In the genomic region with DNA sequence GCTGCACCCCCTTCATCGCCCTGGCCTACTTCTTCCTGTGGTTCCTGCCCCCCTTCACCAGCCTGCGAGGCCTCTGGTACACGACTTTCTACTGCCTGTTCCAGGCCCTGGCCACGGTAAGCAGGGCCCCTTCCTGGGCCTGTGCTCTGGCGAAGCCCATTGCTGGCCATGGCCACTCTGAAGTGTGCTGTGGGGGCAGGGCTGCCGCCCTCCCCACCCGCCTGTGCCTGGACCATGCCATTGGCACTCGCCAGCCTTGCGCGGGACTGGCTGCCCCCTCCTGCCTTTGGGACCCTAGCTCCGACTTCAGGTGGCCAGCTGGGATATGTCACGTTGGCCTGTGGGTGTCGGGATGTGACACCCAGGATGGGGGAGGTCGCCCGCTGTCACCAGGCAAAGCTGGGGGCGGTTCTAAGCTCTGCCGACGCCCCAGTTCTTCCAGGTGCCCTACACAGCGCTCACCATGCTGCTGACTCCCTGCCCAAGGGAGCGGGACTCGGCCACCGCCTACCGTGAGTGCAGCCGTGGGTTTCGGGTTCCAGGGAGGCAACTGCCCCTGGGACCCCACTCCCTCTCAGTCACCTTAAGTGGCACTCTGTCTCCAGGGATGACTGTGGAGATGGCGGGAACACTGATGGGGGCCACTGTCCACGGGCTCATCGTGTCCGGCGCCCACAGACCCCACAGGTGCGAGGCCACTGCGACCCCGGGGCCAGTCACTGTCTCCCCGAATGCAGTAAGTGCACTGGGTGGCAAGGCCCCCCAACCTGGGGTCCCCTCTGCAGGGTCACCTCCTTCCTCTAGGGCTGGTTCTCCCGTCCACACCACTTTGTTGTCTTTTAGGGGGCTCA, we compare ENCODE assay signal across 1 cellular context.
TF ChIP-seq lines count a peak whose summit lies in the region.

No MANE protein-coding gene starts in this region.

TF ChIP-seq in HepG2, 621 proteins besides CTCF, POLR2A, EP300 and RAD21:
- TF ChIP-seq ZNF253 (CRISPR knock-in tag; IDR thresholded peaks at IDR 0.05; ENCODE audit: borderline replicate concordance) = peak; percentile 47; the same call in 1 of the 2 replicates
- TF ChIP-seq MYC (CRISPR knock-in tag; IDR thresholded peaks at IDR 0.05; ENCODE audit: borderline replicate concordance) = 0 out of 2 replicates have a peak, but pooled peaks have one; percentile 4
- TF ChIP-seq, protein P1, sequence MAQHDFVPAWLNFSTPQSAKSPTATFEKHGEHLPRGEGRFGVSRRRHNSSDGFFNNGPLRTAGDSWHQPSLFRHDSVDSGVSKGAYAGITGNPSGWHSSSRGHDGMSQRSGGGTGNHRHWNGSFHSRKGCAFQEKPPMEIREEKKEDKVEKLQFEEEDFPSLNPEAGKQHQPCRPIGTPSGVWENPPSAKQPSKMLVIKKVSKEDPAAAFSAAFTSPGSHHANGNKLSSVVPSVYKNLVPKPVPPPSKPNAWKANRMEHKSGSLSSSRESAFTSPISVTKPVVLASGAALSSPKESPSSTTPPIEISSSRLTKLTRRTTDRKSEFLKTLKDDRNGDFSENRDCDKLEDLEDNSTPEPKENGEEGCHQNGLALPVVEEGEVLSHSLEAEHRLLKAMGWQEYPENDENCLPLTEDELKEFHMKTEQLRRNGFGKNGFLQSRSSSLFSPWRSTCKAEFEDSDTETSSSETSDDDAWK (CRISPR knock-in tag; IDR thresholded peaks at IDR 0.05) = no peak
- no peak for TF ChIP-seq SMC3 (IDR thresholded peaks at IDR 0.05; ENCODE audit: low read length)
- TF ChIP-seq ZFAT (CRISPR knock-in tag; conservative IDR thresholded peaks at IDR 0.05) = no peak
- 0 out of 2 replicates have a peak, but pooled peaks have one; percentile 12 for TF ChIP-seq MEIS2 (CRISPR knock-in tag; IDR thresholded peaks at IDR 0.05)
- no peak for TF ChIP-seq BCL6 (CRISPR knock-in tag; IDR thresholded peaks at IDR 0.05)
- no peak for TF ChIP-seq ZNF451 (CRISPR knock-in tag; IDR thresholded peaks at IDR 0.05)
- TF ChIP-seq ZNF841 (CRISPR knock-in tag; IDR thresholded peaks at IDR 0.05; ENCODE audit: borderline replicate concordance) = no peak
- TF ChIP-seq, protein P2, sequence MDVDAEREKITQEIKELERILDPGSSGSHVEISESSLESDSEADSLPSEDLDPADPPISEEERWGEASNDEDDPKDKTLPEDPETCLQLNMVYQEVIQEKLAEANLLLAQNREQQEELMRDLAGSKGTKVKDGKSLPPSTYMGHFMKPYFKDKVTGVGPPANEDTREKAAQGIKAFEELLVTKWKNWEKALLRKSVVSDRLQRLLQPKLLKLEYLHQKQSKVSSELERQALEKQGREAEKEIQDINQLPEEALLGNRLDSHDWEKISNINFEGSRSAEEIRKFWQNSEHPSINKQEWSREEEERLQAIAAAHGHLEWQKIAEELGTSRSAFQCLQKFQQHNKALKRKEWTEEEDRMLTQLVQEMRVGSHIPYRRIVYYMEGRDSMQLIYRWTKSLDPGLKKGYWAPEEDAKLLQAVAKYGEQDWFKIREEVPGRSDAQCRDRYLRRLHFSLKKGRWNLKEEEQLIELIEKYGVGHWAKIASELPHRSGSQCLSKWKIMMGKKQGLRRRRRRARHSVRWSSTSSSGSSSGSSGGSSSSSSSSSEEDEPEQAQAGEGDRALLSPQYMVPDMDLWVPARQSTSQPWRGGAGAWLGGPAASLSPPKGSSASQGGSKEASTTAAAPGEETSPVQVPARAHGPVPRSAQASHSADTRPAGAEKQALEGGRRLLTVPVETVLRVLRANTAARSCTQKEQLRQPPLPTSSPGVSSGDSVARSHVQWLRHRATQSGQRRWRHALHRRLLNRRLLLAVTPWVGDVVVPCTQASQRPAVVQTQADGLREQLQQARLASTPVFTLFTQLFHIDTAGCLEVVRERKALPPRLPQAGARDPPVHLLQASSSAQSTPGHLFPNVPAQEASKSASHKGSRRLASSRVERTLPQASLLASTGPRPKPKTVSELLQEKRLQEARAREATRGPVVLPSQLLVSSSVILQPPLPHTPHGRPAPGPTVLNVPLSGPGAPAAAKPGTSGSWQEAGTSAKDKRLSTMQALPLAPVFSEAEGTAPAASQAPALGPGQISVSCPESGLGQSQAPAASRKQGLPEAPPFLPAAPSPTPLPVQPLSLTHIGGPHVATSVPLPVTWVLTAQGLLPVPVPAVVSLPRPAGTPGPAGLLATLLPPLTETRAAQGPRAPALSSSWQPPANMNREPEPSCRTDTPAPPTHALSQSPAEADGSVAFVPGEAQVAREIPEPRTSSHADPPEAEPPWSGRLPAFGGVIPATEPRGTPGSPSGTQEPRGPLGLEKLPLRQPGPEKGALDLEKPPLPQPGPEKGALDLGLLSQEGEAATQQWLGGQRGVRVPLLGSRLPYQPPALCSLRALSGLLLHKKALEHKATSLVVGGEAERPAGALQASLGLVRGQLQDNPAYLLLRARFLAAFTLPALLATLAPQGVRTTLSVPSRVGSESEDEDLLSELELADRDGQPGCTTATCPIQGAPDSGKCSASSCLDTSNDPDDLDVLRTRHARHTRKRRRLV (CRISPR knock-in tag; IDR thresholded peaks at IDR 0.05) = no peak
- TF ChIP-seq GABPB1 (CRISPR knock-in tag; IDR thresholded peaks at IDR 0.05) = peak; percentile 14; the same call in 1 of the 2 replicates
- TF ChIP-seq XRCC5 (optimal IDR thresholded peaks at IDR 0.05; ENCODE audit: low read length) = no peak
- no peak for TF ChIP-seq KDM2A (CRISPR knock-in tag; IDR thresholded peaks at IDR 0.05; ENCODE audit: borderline replicate concordance, low read depth)
- no peak for TF ChIP-seq RFX5 (IDR thresholded peaks at IDR 0.05; ENCODE audit: low read depth, low read length)
- no peak for TF ChIP-seq FOSL1 (CRISPR knock-in tag; IDR thresholded peaks at IDR 0.05; ENCODE audit: borderline replicate concordance)
- TF ChIP-seq ZIK1 (CRISPR knock-in tag; IDR thresholded peaks at IDR 0.05; ENCODE audit: borderline replicate concordance, low read depth) = no peak
